Comparison of ENCODE assay signal across 31 cellular contexts in genomic region chr11:31910950-31911576, GRCh38.
"Had no signal": no experiment of that assay in that cellular context is flagged by ENCODE, and none has a peak within 500 bp of the region (broad histone marks: within the 10 kb centered on the region; RNA-seq: fewer than 3 reads in every experiment).

No MANE protein-coding gene starts in this region.

- H3K27me3 ChIP-seq: adrenal gland, ascending aorta, breast epithelium, colonic mucosa, esophagus squamous epithelium, heart right ventricle had no signal

- H3K9me3 ChIP-seq: adrenal gland, ascending aorta, breast epithelium, colonic mucosa, esophagus squamous epithelium had no signal

- ATAC-seq: activated CD4-positive, alpha-beta T cell treated with anti-CD3 and anti-CD28 coated beads for 36 hours; activated CD8-positive, alpha-beta memory T cell treated with anti-CD3 and anti-CD28 coated beads, Interleukin-2, amount 10 ng/mL, durations not matched to agents 7 days and 5 days; activated CD8-positive, alpha-beta T cell treated with anti-CD3 and anti-CD28 coated beads, Interleukin-2, amount 10 ng/mL, durations not matched to agents 7 days and 5 days; activated naive CD8-positive, alpha-beta T cell treated with anti-CD3 and anti-CD28 coated beads, Interleukin-2, amount 50 U/mL, for 24 hours; gastroesophageal sphincter; heart right ventricle; T-helper 17 cell had no signal

- DNase-seq: activated CD4-positive, alpha-beta memory T cell treated with anti-CD3 and anti-CD28 coated beads for 36 hours; activated CD4-positive, alpha-beta T cell treated with anti-CD3 and anti-CD28 coated beads for 36 hours; activated CD4-positive, alpha-beta T cell treated with anti-CD3 and anti-CD28 coated beads, Interleukin-2, amount 10 ng/mL, durations not matched to agents 24 days and 14 days; activated CD4-positive, CD25-positive, alpha-beta regulatory T cell; activated CD4-positive, CD25-positive, alpha-beta regulatory T cell treated with anti-CD3 and anti-CD28 coated beads, Interleukin-2, amount 50 U/mL, for 72 hours; activated CD8-positive, alpha-beta memory T cell treated with anti-CD3 and anti-CD28 coated beads, Interleukin-2, amount 10 ng/mL, durations not matched to agents 7 days and 5 days; activated CD8-positive, alpha-beta memory T cell treated with anti-CD3 and anti-CD28 coated beads, Interleukin-2, amount 50 U/mL, for 4 hours; activated CD8-positive, alpha-beta T cell treated with anti-CD3 and anti-CD28 coated beads, Interleukin-2, amount 10 ng/mL, durations not matched to agents 7 days and 5 days; activated effector memory CD4-positive, alpha-beta T cell treated with anti-CD3 and anti-CD28 coated beads, Interleukin-2, amount 50 U/mL, for 16 hours; activated naive CD4-positive, alpha-beta T cell treated with anti-CD3 and anti-CD28 coated beads for 36 hours; activated naive CD8-positive, alpha-beta T cell treated with anti-CD3 and anti-CD28 coated beads for 36 hours; activated naive CD8-positive, alpha-beta T cell treated with anti-CD3 and anti-CD28 coated beads, Interleukin-2, amount 50 U/mL, for 24 hours; activated T-cell treated with anti-CD3 and anti-CD28 coated beads, Interleukin-2, amount 50 U/mL, for 1 hour; activated T-cell treated with anti-CD3 and anti-CD28 coated beads, Interleukin-2, amount 50 U/mL, for 48 hours; adrenal gland; amygdala; central memory CD4-positive, alpha-beta T cell; cerebellar nuclear complex; colonic mucosa; effector CD8-positive, alpha-beta T cell; esophagus squamous epithelium; foreskin melanocyte; heart right ventricle; T-helper 17 cell had no signal

- H3K36me3 ChIP-seq: adrenal gland, ascending aorta, breast epithelium, cardiac muscle cell, colonic mucosa, esophagus squamous epithelium, gastroesophageal sphincter, heart right ventricle had no signal

- H3K27ac ChIP-seq: adrenal gland, ascending aorta, breast epithelium, cardiac muscle cell, colonic mucosa, epithelial cell of prostate, esophagus squamous epithelium, gastroesophageal sphincter, heart right ventricle had no signal

- FAIRE-seq: endometrium, endothelial cell of umbilical vein had no signal

- H3K4me3 ChIP-seq: adrenal gland, ascending aorta, breast epithelium, cardiac muscle cell, colonic mucosa, esophagus squamous epithelium, gastroesophageal sphincter, heart right ventricle had no signal

- H3K4me1 ChIP-seq: adrenal gland, ascending aorta, breast epithelium, colonic mucosa, esophagus squamous epithelium, gastroesophageal sphincter, heart right ventricle had no signal
